17 cellular contexts compared by ENCODE assay signal in the genomic region with DNA sequence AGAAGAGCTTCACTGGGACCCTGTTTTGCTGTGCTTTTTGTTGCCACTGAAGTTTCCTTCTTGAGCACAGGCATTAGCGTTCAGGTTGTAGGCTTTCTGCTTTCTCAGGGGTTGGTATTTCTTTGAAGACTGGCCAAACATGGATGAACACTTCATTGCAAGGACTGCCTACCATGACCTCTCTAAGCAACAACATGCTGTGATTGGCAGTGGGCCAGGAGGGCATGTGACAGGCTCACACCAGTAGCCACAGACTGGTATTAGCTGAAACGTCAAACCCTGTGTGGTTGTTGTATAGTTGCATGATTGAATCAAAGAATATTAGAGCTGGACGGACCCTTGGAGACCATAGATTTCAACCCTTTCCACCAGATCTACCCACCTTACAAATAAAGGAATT. TPM values are rescaled to one million over a fixed set of nuclear protein-coding genes. Genes with fewer than 3 reads are reported as not detected.
DNase-seq lines count a peak whose midpoint lies in the region; TF ChIP-seq lines count a peak whose summit lies in the region.
"Had no signal": no experiment of that assay in that cellular context is flagged by ENCODE, and none has a peak within 500 bp of the region (broad histone marks: within the 10 kb centered on the region; RNA-seq: fewer than 3 reads in every experiment).

No MANE protein-coding gene starts in this region.

- no peak overlapping the region for H3K27ac ChIP-seq in neural progenitor cell
- H3K27ac ChIP-seq: foreskin keratinocyte had no signal

- no peaks in the 10 kb centered on the region for H3K4me1 ChIP-seq in neural progenitor cell
- H3K4me1 ChIP-seq: foreskin keratinocyte had no signal

- DNase-seq in NCI-H1417 (lab: John Stamatoyannopoulos, UW): peak in 2 of 3 experiments; percentile 8 to 15
- DNase-seq in NCI-H1417 treated with DMSO at 0.1 percent for 48 hours (lab: John Stamatoyannopoulos, UW): no peak
- peak in 57 of 76 experiments; percentile 2 to 69 (median 30) for DNase-seq in HUDEP-2 (lab: John Stamatoyannopoulos, UW; ENCODE audit: unreplicated experiment in 76 of 76)
- peak; percentile 84 for DNase-seq in choroid plexus epithelial cell (ENCODE audit: low read depth)
- no peak for DNase-seq in neural progenitor cell (ENCODE audit: low spot score)
- DNase-seq in NCI-H446 treated with DMSO at 0.1 percent for 48 hours (lab: John Stamatoyannopoulos, UW): no peak
- DNase-seq in HFFc6: no peak
- DNase-seq in CD14-positive monocyte (ENCODE audit: low spot score): no peak
- DNase-seq: activated CD4-positive, alpha-beta memory T cell treated with anti-CD3 and anti-CD28 coated beads for 36 hours; activated T-cell treated with anti-CD3 and anti-CD28 coated beads, Interleukin-2, amount 50 U/mL, for 4 hours; cerebellar nuclear complex; foreskin keratinocyte; IMR-90; stimulated activated naive CD4-positive, alpha-beta T cell treated with Interleukin-2 at 50 U/mL for 16 hours had no signal

- H3K27me3 Mint-ChIP-seq in neural progenitor cell (ENCODE audit: insufficient read depth, low read depth): peaks cover 3% of the 10 kb centered on the region
- H3K27me3 Mint-ChIP-seq in HFFc6 (ENCODE audit: insufficient read depth): peaks cover 2% of the 10 kb centered on the region; the same call in 1 of the 2 replicates
- peaks cover 0 to 2% (median 0%) of the 10 kb centered on the region in 3 donors for H3K27me3 Mint-ChIP-seq in CD14-positive monocyte (ENCODE audit: low read depth in 3 of 3)
- H3K27me3 Mint-ChIP-seq: activated CD4-positive, alpha-beta memory T cell treated with anti-CD3 and anti-CD28 coated beads for 36 hours; natural killer cell treated with Interleukin-12 subunit alpha and Interleukin-12 subunit beta and Interleukin-15 and Interleukin-18, amount 100 ng/mL, for 72 hours had no signal

- no peaks in the 10 kb centered on the region for H3K4me1 Mint-ChIP-seq in neural progenitor cell
- H3K4me1 Mint-ChIP-seq in HFFc6 (ENCODE audit: low read depth): peaks cover 12% of the 10 kb centered on the region
- no peaks in the 10 kb centered on the region for H3K4me1 Mint-ChIP-seq in CD14-positive monocyte

- H3K27me3 ChIP-seq in neural progenitor cell: no peaks in the 10 kb centered on the region
- H3K27me3 ChIP-seq: foreskin keratinocyte had no signal

- H3K9ac ChIP-seq in neural progenitor cell: no peak overlapping the region

- intact Hi-C loops in CD14-positive monocyte (cut with micrococcal nuclease): no loop called here

- no peaks in the 10 kb centered on the region for H3K36me3 ChIP-seq in neural progenitor cell

- H3K9me3 Mint-ChIP-seq in neural progenitor cell: no peaks in the 10 kb centered on the region
- H3K9me3 Mint-ChIP-seq in HFFc6: no peaks in the 10 kb centered on the region
- H3K9me3 Mint-ChIP-seq in CD14-positive monocyte: peaks cover 0 to 4% (median 0%) of the 10 kb centered on the region in 7 donors
- H3K9me3 Mint-ChIP-seq: activated CD4-positive, alpha-beta memory T cell treated with anti-CD3 and anti-CD28 coated beads for 36 hours; activated T-cell treated with anti-CD3 and anti-CD28 coated beads, Interleukin-2, amount 50 U/mL, for 4 hours had no signal

- H3K9me3 ChIP-seq in neural progenitor cell (ENCODE audit: low read depth): no peaks in the 10 kb centered on the region

- H3K79me2 ChIP-seq in neural progenitor cell (ENCODE audit: low read depth): no peaks in the 10 kb centered on the region

- H2AFZ ChIP-seq in neural progenitor cell (replicated peaks): no peak overlapping the region

- H3K4me3 Mint-ChIP-seq in neural progenitor cell (no peak overlapping the region), HFFc6 (no peak overlapping the region), CD14-positive monocyte (no peak overlapping the region)
- H3K4me3 Mint-ChIP-seq: activated CD4-positive, alpha-beta memory T cell treated with anti-CD3 and anti-CD28 coated beads for 36 hours; activated T-cell treated with anti-CD3 and anti-CD28 coated beads, Interleukin-2, amount 50 U/mL, for 4 hours; natural killer cell treated with Interleukin-12 subunit alpha and Interleukin-12 subunit beta and Interleukin-15 and Interleukin-18, amount 100 ng/mL, for 72 hours had no signal

- H3K36me3 Mint-ChIP-seq in neural progenitor cell (no peaks in the 10 kb centered on the region), HFFc6 (ENCODE audit: low read depth) (no peaks in the 10 kb centered on the region), CD14-positive monocyte (peaks cover 0 to 1% of the 10 kb centered on the region in 2 donors)
- H3K36me3 Mint-ChIP-seq: natural killer cell treated with Interleukin-12 subunit alpha and Interleukin-12 subunit beta and Interleukin-15 and Interleukin-18, amount 100 ng/mL, for 72 hours had no signal

- TF ChIP-seq CTCF in choroid plexus epithelial cell (conservative IDR thresholded peaks at IDR 0.05; ENCODE audit: low read depth, low read length): no peak
- TF ChIP-seq CTCF in neural progenitor cell (IDR thresholded peaks at IDR 0.05): no peak
- no peak for TF ChIP-seq CTCF in HFFc6 (IDR thresholded peaks at IDR 0.05)
- no peak for TF ChIP-seq CTCF in CD14-positive monocyte (IDR thresholded peaks at IDR 0.05)

- no peaks in the 10 kb centered on the region for H3F3A ChIP-seq in neural progenitor cell (ENCODE audit: low read depth)

- no peak overlapping the region for H3K4me2 ChIP-seq in neural progenitor cell

- H3K27ac Mint-ChIP-seq in neural progenitor cell: peak overlapping the region; percentile 5
- H3K27ac Mint-ChIP-seq in HFFc6: no peak overlapping the region
- H3K27ac Mint-ChIP-seq in CD14-positive monocyte: no peak overlapping the region
- H3K27ac Mint-ChIP-seq: activated CD4-positive, alpha-beta memory T cell treated with anti-CD3 and anti-CD28 coated beads for 36 hours; natural killer cell treated with Interleukin-12 subunit alpha and Interleukin-12 subunit beta and Interleukin-15 and Interleukin-18, amount 100 ng/mL, for 72 hours had no signal

- H3K4me3 ChIP-seq in choroid plexus epithelial cell (ENCODE audit: low read depth, low read length) (no peak overlapping the region), neural progenitor cell (no peak overlapping the region)

- no peaks in the 10 kb centered on the region for H4K20me1 ChIP-seq in neural progenitor cell (ENCODE audit: low read depth)

RNA-seq across cellular contexts. Expression of gene MLANA, which starts 20.0 kb away (rescaled TPM):
- not detected in 2 replicates for total RNA-seq in neural progenitor cell (ENCODE audit: low replicate concordance)
- not detected for total RNA-seq in HFFc6 (2021; fragmentation: NEBNext Ultra II Directional; extraction: Animal tissue kit (Norgen Biotek cat#: 25700))
- not detected for polyA plus RNA-seq in CD14-positive monocyte
- total RNA-seq: activated CD4-positive, alpha-beta memory T cell treated with anti-CD3 and anti-CD28 coated beads for 36 hours; activated T-cell treated with anti-CD3 and anti-CD28 coated beads, Interleukin-2, amount 50 U/mL, for 4 hours; foreskin keratinocyte; IMR-90; natural killer cell treated with Interleukin-12 subunit alpha and Interleukin-12 subunit beta and Interleukin-15 and Interleukin-18, amount 100 ng/mL, for 72 hours; NCI-H460; urinary bladder had no signal
- polyA plus RNA-seq: foreskin keratinocyte, IMR-90, urinary bladder had no signal

RNA-seq across cellular contexts. Expression of gene ERMP1, which starts 37.8 kb away (rescaled TPM):
- 19.8 and 25.5 TPM in 2 replicates for total RNA-seq in neural progenitor cell (ENCODE audit: low replicate concordance)
- 1 to 10 TPM; 5.1 to 7.5 (median 6.8) TPM for total RNA-seq in HFFc6 (2021; fragmentation: NEBNext Ultra II Directional; extraction: Animal tissue kit (Norgen Biotek cat#: 25700))
- polyA plus RNA-seq in CD14-positive monocyte: 1 to 10 TPM; 3.6 to 3.7 TPM

Comparison
In these comparisons a context has a peak if more than half of its experiments do, and no peak if none do; other contexts are left out.
1. DNase-seq: peak in NCI-H1417 (2 of 3), HUDEP-2 (57 of 76) and choroid plexus epithelial cell (single experiment); none in NCI-H1417 treated with DMSO at 0.1 percent for 48 hours (single experiment), neural progenitor cell (single experiment), NCI-H446 treated with DMSO at 0.1 percent for 48 hours (single experiment), HFFc6 (single experiment) and CD14-positive monocyte (single experiment).